22 cellular contexts compared by ENCODE assay signal in the genomic region with DNA sequence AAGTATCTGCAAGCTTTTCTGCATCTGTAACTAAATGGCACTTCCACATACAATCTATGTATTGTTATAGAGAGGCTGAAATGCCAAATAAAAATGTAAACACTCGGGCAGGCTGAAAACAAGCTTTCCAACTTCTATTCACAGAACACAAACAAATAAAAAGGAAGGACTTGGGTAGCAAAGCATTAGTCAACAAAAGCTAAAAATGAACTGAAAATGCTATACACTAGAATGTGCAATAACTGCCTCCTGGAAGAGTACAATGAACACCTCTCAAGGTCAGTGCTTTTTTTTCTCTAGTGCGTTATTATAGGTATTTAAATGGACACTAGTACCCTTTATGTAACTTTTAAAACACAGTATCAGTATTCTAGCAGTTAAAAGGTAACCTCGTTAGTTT. TPM values are rescaled to one million over a fixed set of nuclear protein-coding genes. Genes with fewer than 3 reads are reported as not detected.
A peak's percentile ranks its signal among the peaks of the same experiment; 100 is the strongest.
DNase-seq lines count a peak whose midpoint lies in the region; FAIRE-seq and TF ChIP-seq lines count a peak whose summit lies in the region.
"Had no signal": no experiment of that assay in that cellular context is flagged by ENCODE, and none has a peak within 500 bp of the region (broad histone marks: within the 10 kb centered on the region; RNA-seq: fewer than 3 reads in every experiment).

No MANE protein-coding gene starts in this region.

- H3K36me3 ChIP-seq in prostate gland (no peaks in the 10 kb centered on the region), neural progenitor cell (peaks cover 14% of the 10 kb centered on the region)

- H3K9me3 Mint-ChIP-seq in neural progenitor cell: no peaks in the 10 kb centered on the region

- H3K4me1 ChIP-seq in prostate gland (replicated peaks) (peaks cover 6% of the 10 kb centered on the region), neural progenitor cell (no peaks in the 10 kb centered on the region)
- H3K4me1 ChIP-seq: adrenal gland had no signal

- TF ChIP-seq CTCF in prostate gland (IDR thresholded peaks at IDR 0.05) (no peak), neural progenitor cell (IDR thresholded peaks at IDR 0.05) (no peak)

- H3K27me3 Mint-ChIP-seq in neural progenitor cell (ENCODE audit: insufficient read depth, low read depth): no peaks in the 10 kb centered on the region

- no peaks in the 10 kb centered on the region for H3K79me2 ChIP-seq in neural progenitor cell (ENCODE audit: low read depth)

- intact Hi-C loops in prostate gland (cut with DNase I): no loop called here

- no peak for FAIRE-seq in GM12892 (lab: Jason Lieb, UNC)
- FAIRE-seq: urothelium cell line had no signal

- no peaks in the 10 kb centered on the region for H3K4me1 Mint-ChIP-seq in neural progenitor cell

- TF ChIP-seq POLR2A in prostate gland (IDR thresholded peaks at IDR 0.05) (no peak), GM12892 (IDR thresholded peaks at IDR 0.05; ENCODE audit: low read depth, low read length) (no peak)

- DNase-seq in NCI-H1105 treated with DMSO at 0.1 percent for 48 hours (lab: John Stamatoyannopoulos, UW) (peak; percentile 40), NCI-H1105 (lab: John Stamatoyannopoulos, UW) (no peak), NCI-H345 treated with DMSO at 0.1 percent for 48 hours (lab: John Stamatoyannopoulos, UW; ENCODE audit: unreplicated experiment) (peak; percentile 39), foreskin melanocyte (peak; percentile 32), prostate gland (ENCODE audit: low spot score) (no peak), NCI-H774 (lab: John Stamatoyannopoulos, UW) (no peak), neural progenitor cell (ENCODE audit: low spot score) (no peak), GM12892 (ENCODE audit: insufficient read length) (no peak)
- DNase-seq: activated CD4-positive, alpha-beta T cell treated with anti-CD3 and anti-CD28 coated beads, Interleukin-2, amount 50 U/mL, for 48 hours; activated gamma-delta T cell; adrenal gland; body of pancreas; heart right ventricle; MV-4-11; NCI-H1694; nucleus accumbens; RPMI8226; stimulated activated CD4-positive, alpha-beta T cell treated with anti-CD3 and anti-CD28 coated beads, Interleukin-15, amount 100 ng/mL, for 24 hours; stimulated activated naive CD4-positive, alpha-beta T cell had no signal

- no peak overlapping the region for H3K4me2 ChIP-seq in neural progenitor cell

- WGBS in prostate gland: 38% methylated on average over 3 of the region's 3 CpGs

- H3K4me3 ChIP-seq in prostate gland (no peak overlapping the region), neural progenitor cell (no peak overlapping the region)
- H3K4me3 ChIP-seq: adrenal gland, body of pancreas, heart right ventricle, SJSA1 had no signal

- H3K27me3 ChIP-seq in prostate gland (replicated peaks; ENCODE audit: insufficient read depth) (no peaks in the 10 kb centered on the region), neural progenitor cell (no peaks in the 10 kb centered on the region)
- H3K27me3 ChIP-seq: adrenal gland, body of pancreas, heart right ventricle, SJSA1 had no signal

- H4K20me1 ChIP-seq in neural progenitor cell (ENCODE audit: low read depth): peaks cover 7% of the 10 kb centered on the region

- H3K9ac ChIP-seq in neural progenitor cell: no peak overlapping the region

- H3K27ac ChIP-seq in prostate gland: peak overlapping the region; percentile 26 to 33
- no peak overlapping the region for H3K27ac ChIP-seq in neural progenitor cell
- H3K27ac ChIP-seq: 22Rv1, adrenal gland, heart right ventricle, SJSA1 had no signal

- H3F3A ChIP-seq in neural progenitor cell (ENCODE audit: low read depth): no peaks in the 10 kb centered on the region

- no peak overlapping the region for H2AFZ ChIP-seq in neural progenitor cell (replicated peaks)

- H3K9me3 ChIP-seq in prostate gland (no peaks in the 10 kb centered on the region), neural progenitor cell (ENCODE audit: low read depth) (no peaks in the 10 kb centered on the region)
- H3K9me3 ChIP-seq: adrenal gland, body of pancreas, heart right ventricle, SJSA1 had no signal

- no peak overlapping the region for H3K4me3 Mint-ChIP-seq in neural progenitor cell

- H3K27ac Mint-ChIP-seq in neural progenitor cell: no peak overlapping the region

- H3K36me3 Mint-ChIP-seq in neural progenitor cell: peaks cover 27% of the 10 kb centered on the region

RNA-seq across cellular contexts. Expression of a gene that starts 31.4 kb away (rescaled TPM):
- 10 to 100 TPM; 16.5 to 17.7 TPM for total RNA-seq in prostate gland
- 26.1 and 31.9 TPM in 2 replicates for total RNA-seq in neural progenitor cell (ENCODE audit: low replicate concordance)
- polyA plus RNA-seq in GM12892 (2012; ENCODE audit: missing spikeins): 13.9 TPM

Comparison
In these comparisons a context has a peak if more than half of its experiments do, and no peak if none do; other contexts are left out.
1. DNase-seq: peak in NCI-H1105 treated with DMSO at 0.1 percent for 48 hours (single experiment), NCI-H345 treated with DMSO at 0.1 percent for 48 hours (single experiment) and foreskin melanocyte (single experiment); none in NCI-H1105 (single experiment), prostate gland (single experiment), NCI-H774 (single experiment), neural progenitor cell (single experiment) and GM12892 (single experiment).